ENCODE assay signal across 1 cellular context in the genomic region with DNA sequence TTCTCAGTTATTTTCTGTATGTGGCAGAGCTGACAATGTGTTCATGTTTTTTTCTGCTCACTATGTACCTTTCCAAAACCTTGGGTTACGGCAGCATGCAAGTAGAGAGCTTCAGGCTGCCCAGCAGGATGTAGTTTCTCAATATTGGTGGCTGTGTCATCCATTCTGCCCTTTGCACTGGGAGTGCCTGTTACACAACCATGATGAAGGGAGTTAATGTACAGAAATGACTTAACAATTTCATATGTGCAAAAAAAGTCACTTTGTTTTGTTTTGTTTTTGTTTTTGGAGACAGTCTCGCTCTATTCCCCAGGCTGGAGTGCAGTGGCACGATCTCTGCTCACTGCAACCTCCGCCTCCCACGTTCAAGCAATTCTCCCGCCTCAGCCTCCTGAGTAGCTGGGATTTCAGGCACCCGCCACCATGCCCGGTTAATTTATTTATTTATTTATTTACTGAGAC.
TF ChIP-seq lines count a peak whose summit lies in the region.

No MANE protein-coding gene starts in this region.

TF ChIP-seq in A549, 52 proteins besides CTCF, POLR2A, EP300 and RAD21 (continued from another document):
- TF ChIP-seq REST (IDR thresholded peaks at IDR 0.05): no peak
